ENCODE assay signal across 2 cellular contexts in genomic region chr19:41352279-41352608, GRCh38.
TF ChIP-seq lines count a peak whose summit lies in the region.

No MANE protein-coding gene starts in this region.

TF ChIP-seq in A549, 52 proteins besides CTCF, POLR2A, EP300 and RAD21:
- TF ChIP-seq ESRRA (IDR thresholded peaks at IDR 0.05; ENCODE audit: borderline replicate concordance, low read length), result no peak
- TF ChIP-seq NFE2L2 (conservative IDR thresholded peaks at IDR 0.05; ENCODE audit: low read length), result no peak
- TF ChIP-seq HOXB13 (CRISPR knock-in tag; IDR thresholded peaks at IDR 0.05; ENCODE audit: low read depth), result no peak
- TF ChIP-seq, protein P1, sequence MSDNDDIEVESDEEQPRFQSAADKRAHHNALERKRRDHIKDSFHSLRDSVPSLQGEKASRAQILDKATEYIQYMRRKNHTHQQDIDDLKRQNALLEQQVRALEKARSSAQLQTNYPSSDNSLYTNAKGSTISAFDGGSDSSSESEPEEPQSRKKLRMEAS (IDR thresholded peaks at IDR 0.05), result no peak
- TF ChIP-seq MYC (IDR thresholded peaks at IDR 0.05; ENCODE audit: borderline replicate concordance, low read length), result no peak
- no peak for TF ChIP-seq RNF2 (IDR thresholded peaks at IDR 0.05; ENCODE audit: borderline replicate concordance, low read depth)
- TF ChIP-seq EHF (CRISPR knock-in tag; IDR thresholded peaks at IDR 0.05), result no peak
- TF ChIP-seq, protein P2, sequence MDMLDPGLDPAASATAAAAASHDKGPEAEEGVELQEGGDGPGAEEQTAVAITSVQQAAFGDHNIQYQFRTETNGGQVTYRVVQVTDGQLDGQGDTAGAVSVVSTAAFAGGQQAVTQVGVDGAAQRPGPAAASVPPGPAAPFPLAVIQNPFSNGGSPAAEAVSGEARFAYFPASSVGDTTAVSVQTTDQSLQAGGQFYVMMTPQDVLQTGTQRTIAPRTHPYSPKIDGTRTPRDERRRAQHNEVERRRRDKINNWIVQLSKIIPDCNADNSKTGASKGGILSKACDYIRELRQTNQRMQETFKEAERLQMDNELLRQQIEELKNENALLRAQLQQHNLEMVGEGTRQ (IDR thresholded peaks at IDR 0.05), result no peak
- no peak for TF ChIP-seq CHD2 (IDR thresholded peaks at IDR 0.05; ENCODE audit: low read length, partially characterized antibody)
- no peak for TF ChIP-seq GATA3 (IDR thresholded peaks at IDR 0.05; ENCODE audit: borderline replicate concordance)
- no peak for TF ChIP-seq NR3C1 (IDR thresholded peaks at IDR 0.05)
- TF ChIP-seq, protein P3, sequence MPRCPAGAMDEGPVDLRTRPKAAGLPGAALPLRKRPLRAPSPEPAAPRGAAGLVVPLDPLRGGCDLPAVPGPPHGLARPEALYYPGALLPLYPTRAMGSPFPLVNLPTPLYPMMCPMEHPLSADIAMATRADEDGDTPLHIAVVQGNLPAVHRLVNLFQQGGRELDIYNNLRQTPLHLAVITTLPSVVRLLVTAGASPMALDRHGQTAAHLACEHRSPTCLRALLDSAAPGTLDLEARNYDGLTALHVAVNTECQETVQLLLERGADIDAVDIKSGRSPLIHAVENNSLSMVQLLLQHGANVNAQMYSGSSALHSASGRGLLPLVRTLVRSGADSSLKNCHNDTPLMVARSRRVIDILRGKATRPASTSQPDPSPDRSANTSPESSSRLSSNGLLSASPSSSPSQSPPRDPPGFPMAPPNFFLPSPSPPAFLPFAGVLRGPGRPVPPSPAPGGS (IDR thresholded peaks at IDR 0.05), result no peak
- no peak for TF ChIP-seq HDAC2 (IDR thresholded peaks at IDR 0.05)
- TF ChIP-seq, protein P4, sequence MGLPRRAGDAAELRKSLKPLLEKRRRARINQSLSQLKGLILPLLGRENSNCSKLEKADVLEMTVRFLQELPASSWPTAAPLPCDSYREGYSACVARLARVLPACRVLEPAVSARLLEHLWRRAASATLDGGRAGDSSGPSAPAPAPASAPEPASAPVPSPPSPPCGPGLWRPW (IDR thresholded peaks at IDR 0.05), result no peak
- TF ChIP-seq POLR2AphosphoS2 (conservative IDR thresholded peaks at IDR 0.05; ENCODE audit: low read length), result no peak
- TF ChIP-seq PBX3 (IDR thresholded peaks at IDR 0.05), result no peak
TF ChIP-seq in A549: peak in this region for 0.

TF ChIP-seq in IMR-90, 13 proteins besides CTCF, POLR2A, EP300 and RAD21:
- TF ChIP-seq SMC3 (IDR thresholded peaks at IDR 0.05; ENCODE audit: low read depth, low read length) (no peak), FOS (IDR thresholded peaks at IDR 0.05; ENCODE audit: low read depth, low read length) (no peak), RFX5 (IDR thresholded peaks at IDR 0.05; ENCODE audit: low read depth, low read length) (no peak), BHLHE40 (IDR thresholded peaks at IDR 0.05; ENCODE audit: low read depth, low read length) (no peak), MXI1 (IDR thresholded peaks at IDR 0.05; ENCODE audit: borderline replicate concordance, low read depth, low read length) (no peak), CHD1 (IDR thresholded peaks at IDR 0.05; ENCODE audit: low read depth, low read length) (no peak)
- TF ChIP-seq, protein P2 (IDR thresholded peaks at IDR 0.05; ENCODE audit: low read depth, low read length), result no peak
